In genomic region chr9:127168756-127169506, GRCh38 we compare ENCODE assay signal across 13 cellular contexts.
"Had no signal": no experiment of that assay in that cellular context is flagged by ENCODE, and none has a peak within 500 bp of the region (broad histone marks: within the 10 kb centered on the region; RNA-seq: fewer than 3 reads in every experiment).

No MANE protein-coding gene starts in this region.

- H3K4me3 Mint-ChIP-seq: activated naive CD4-positive, alpha-beta T cell treated with anti-CD3 and anti-CD28 coated beads, Interleukin-2, amount 50 U/mL, for 24 hours; nephron progenitor cell; T-helper 2 cell treated with Interferon-gamma antibody and Interleukin-4, amounts not matched to agents 5 μg/mL and 100 μg/mL, for 36 hours had no signal

- H3K9me3 Mint-ChIP-seq: activated naive CD4-positive, alpha-beta T cell treated with anti-CD3 and anti-CD28 coated beads, Interleukin-2, amount 50 U/mL, for 24 hours; nephron progenitor cell; T-helper 2 cell treated with Interferon-gamma antibody and Interleukin-4, amounts not matched to agents 5 μg/mL and 100 μg/mL, for 36 hours had no signal

- H3K9me3 ChIP-seq: esophagus muscularis mucosa, pancreas had no signal

- H3K4me3 ChIP-seq: esophagus muscularis mucosa, pancreas had no signal

- H3K27me3 ChIP-seq: esophagus muscularis mucosa, pancreas had no signal

- H3K27me3 Mint-ChIP-seq: activated naive CD4-positive, alpha-beta T cell treated with anti-CD3 and anti-CD28 coated beads, Interleukin-2, amount 50 U/mL, for 24 hours had no signal

- DNase-seq: amygdala, foreskin fibroblast, glutamatergic neuron, left colon, nephron progenitor cell, retina, SHP77 treated with DMSO at 0.1 percent for 48 hours, substantia nigra, trophoblast cell had no signal

- H3K27ac Mint-ChIP-seq: nephron progenitor cell; T-helper 2 cell treated with Interferon-gamma antibody and Interleukin-4, amounts not matched to agents 5 μg/mL and 100 μg/mL, for 36 hours had no signal

- H3K36me3 ChIP-seq: pancreas had no signal

- H3K27ac ChIP-seq: esophagus muscularis mucosa, pancreas had no signal

- H3K4me1 ChIP-seq: pancreas had no signal
